18 cellular contexts compared by ENCODE assay signal in the genomic region with DNA sequence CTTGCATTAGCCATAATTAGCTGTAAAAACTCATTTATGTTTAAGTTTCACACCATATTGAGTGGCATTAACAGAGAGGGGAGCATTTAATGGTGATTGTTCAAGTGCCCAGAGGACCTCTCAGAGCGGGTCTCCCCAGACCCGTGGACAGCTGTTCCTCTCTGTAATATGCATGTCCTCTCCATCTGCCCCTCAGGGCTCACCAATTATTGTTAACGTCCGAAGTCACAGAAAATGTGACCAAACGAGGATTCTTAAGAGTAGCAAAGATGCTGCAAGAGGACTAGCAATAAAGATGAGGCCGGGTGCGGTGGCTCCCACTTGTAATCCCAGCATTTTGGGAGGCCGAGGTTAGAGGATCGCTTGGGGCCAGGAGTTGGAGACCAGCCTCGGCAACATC.
DNase-seq lines count a peak whose midpoint lies in the region; ATAC-seq and TF ChIP-seq lines count a peak whose summit lies in the region.
"Had no signal": no experiment of that assay in that cellular context is flagged by ENCODE, and none has a peak within 500 bp of the region (broad histone marks: within the 10 kb centered on the region; RNA-seq: fewer than 3 reads in every experiment).

No MANE protein-coding gene starts in this region.

- H3K36me3 ChIP-seq in brain microvascular endothelial cell (replicated peaks) = no peaks in the 10 kb centered on the region

- H3K36me3 Mint-ChIP-seq in osteocyte (ENCODE audit: unreplicated experiment) = peaks cover 2% of the 10 kb centered on the region

- H3K27ac ChIP-seq in brain microvascular endothelial cell = peak overlapping the region; percentile 19
- H3K27ac ChIP-seq: C4-2B, HL-60 had no signal

- H3K9me3 Mint-ChIP-seq in osteocyte (ENCODE audit: unreplicated experiment) = peaks cover 4% of the 10 kb centered on the region

- H3K27me3 Mint-ChIP-seq in osteocyte (ENCODE audit: unreplicated experiment) = no peaks in the 10 kb centered on the region
- H3K27me3 Mint-ChIP-seq: B cell; CD4-positive, alpha-beta T cell had no signal

- no peak overlapping the region for H3K4me3 Mint-ChIP-seq in osteocyte (ENCODE audit: unreplicated experiment)
- H3K4me3 Mint-ChIP-seq: B cell; CD4-positive, alpha-beta T cell had no signal

- TF ChIP-seq CTCF in brain microvascular endothelial cell (IDR thresholded peaks at IDR 0.05; ENCODE audit: low read depth, low read length, missing control alignments) (no peak), osteocyte (IDR thresholded peaks at IDR 0.05) (no peak)

- H3K27me3 ChIP-seq in brain microvascular endothelial cell (replicated peaks) = no peaks in the 10 kb centered on the region

- no peak for ATAC-seq in GM21529 (IDR thresholded peaks at IDR 0.05; ENCODE audit: unreplicated experiment)
- ATAC-seq in left lobe of liver = no peak
- ATAC-seq: HCT116 had no signal

- in situ Hi-C loops in brain microvascular endothelial cell (cut with HindIII; ENCODE audit: low pct_ligation_motif_present, low sequenced_read_pairs) = no loop called here

- peak overlapping the region; percentile 41 for H3K27ac Mint-ChIP-seq in osteocyte (ENCODE audit: unreplicated experiment)
- H3K27ac Mint-ChIP-seq: B cell; CD4-positive, alpha-beta T cell had no signal

- H3K4me1 Mint-ChIP-seq in osteocyte (ENCODE audit: unreplicated experiment) = peaks cover 18% of the 10 kb centered on the region

- no peak overlapping the region for H3K4me3 ChIP-seq in brain microvascular endothelial cell (ENCODE audit: low read depth, low read length)

- DNase-seq in NCI-H2171 treated with DMSO at 0.1 percent for 48 hours (lab: John Stamatoyannopoulos, UW) (peak; percentile 73), NCI-H2171 (lab: John Stamatoyannopoulos, UW) (no peak), NCI-H524 (lab: John Stamatoyannopoulos, UW) (peak; percentile 95 to 99), brain microvascular endothelial cell (no peak), osteocyte (ENCODE audit: extremely low spot score, unreplicated experiment) (no peak), NCI-H345 treated with DMSO at 0.1 percent for 48 hours (lab: John Stamatoyannopoulos, UW; ENCODE audit: unreplicated experiment) (no peak), left lobe of liver (ENCODE audit: low spot score) (no peak)
- DNase-seq: 8988T; Caco-2; CD4-positive, alpha-beta T cell; GF-D8; GOT3; H7 had no signal

Comparison
In these comparisons a context has a peak if more than half of its experiments do, and no peak if none do; other contexts are left out.
1. DNase-seq: peak in NCI-H2171 treated with DMSO at 0.1 percent for 48 hours (single experiment) and NCI-H524 (2 of 2); none in NCI-H2171 (single experiment), brain microvascular endothelial cell (single experiment), osteocyte (single experiment), NCI-H345 treated with DMSO at 0.1 percent for 48 hours (single experiment) and left lobe of liver (single experiment).